In the genomic region with DNA sequence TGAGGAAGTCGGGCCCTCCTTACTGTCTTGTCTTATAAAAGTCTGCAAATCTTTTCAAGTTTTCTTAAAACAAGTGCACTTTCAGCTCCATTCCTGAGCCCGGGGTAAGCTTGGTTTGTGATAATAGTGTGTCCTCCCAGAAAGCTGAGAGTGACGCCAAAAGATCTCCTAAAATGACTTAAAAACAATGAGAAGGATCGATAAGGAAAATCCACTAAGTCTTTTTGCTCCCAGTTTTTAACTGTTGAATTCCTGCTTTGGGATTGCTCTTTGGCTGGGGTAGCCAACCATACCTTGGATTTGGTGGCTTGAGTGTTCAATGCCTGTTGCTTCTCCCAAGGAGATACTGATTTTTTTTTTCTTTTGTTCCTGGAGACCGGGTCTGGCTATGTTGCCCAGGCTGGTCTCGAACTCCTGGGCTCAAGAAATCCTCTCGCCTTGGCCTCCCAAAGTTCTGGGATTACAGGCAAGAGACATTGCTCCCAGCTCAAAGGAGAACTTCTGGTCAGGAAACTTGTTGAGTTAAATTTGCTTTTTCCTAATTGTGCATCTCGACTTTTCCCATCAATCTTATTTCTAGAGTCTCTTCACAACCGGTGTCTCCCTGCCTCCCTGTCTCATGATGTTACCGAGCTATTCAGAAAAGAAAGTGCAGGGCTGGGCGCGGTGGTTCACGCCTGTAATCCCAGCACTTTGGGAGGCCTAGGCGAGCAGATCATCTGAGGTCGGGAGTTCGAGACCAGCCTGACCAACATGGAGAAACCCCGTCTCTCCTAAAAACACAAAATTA, we compare ENCODE assay signal across 8 cellular contexts. TPM values are rescaled to one million over a fixed set of nuclear protein-coding genes. Genes with fewer than 3 reads are reported as not detected.
DNase-seq lines count a peak whose midpoint lies in the region; ATAC-seq and TF ChIP-seq lines count a peak whose summit lies in the region.

No MANE protein-coding gene starts in this region.

- H3K9ac ChIP-seq in NT2/D1 (ENCODE audit: insufficient read length, low read depth) = peak overlapping the region; percentile 92

- DNase-seq in BE2C = no peak
- DNase-seq in NT2/D1 (ENCODE audit: low read depth, low spot score) = no peak
- DNase-seq in dorsolateral prefrontal cortex = no peak
- no peak for DNase-seq in naive B cell
- DNase-seq in anterior cingulate cortex (lab: John Stamatoyannopoulos, UW) = no peak
- DNase-seq in sciatic nerve (ENCODE audit: low spot score) = no peak
- no peak for DNase-seq in HUDEP-2 (lab: John Stamatoyannopoulos, UW; ENCODE audit: unreplicated experiment in 76 of 76)

- peaks cover 0 to 11% of the 10 kb centered on the region in 2 donors for H3K36me3 Mint-ChIP-seq in naive B cell

- H3K9me3 ChIP-seq in BE2C (no peaks in the 10 kb centered on the region), NT2/D1 (ENCODE audit: insufficient read depth, low read length) (no peaks in the 10 kb centered on the region)

- H3K27me3 Mint-ChIP-seq in naive B cell = no peaks in the 10 kb centered on the region

- H3K4me1 ChIP-seq in BE2C (no peaks in the 10 kb centered on the region), NT2/D1 (ENCODE audit: insufficient read depth, insufficient read length) (peaks cover 5% of the 10 kb centered on the region)

- H3K27me3 ChIP-seq in BE2C (peaks cover 6% of the 10 kb centered on the region), NT2/D1 (ENCODE audit: insufficient read depth, insufficient read length) (no peaks in the 10 kb centered on the region), dorsolateral prefrontal cortex (peaks cover 0 to 48% (median 4%) of the 10 kb centered on the region in 45 donors)

- peak overlapping the region; percentile 90 to 97 (median 95) for H3K4me3 Mint-ChIP-seq in naive B cell

- TF ChIP-seq CTCF in BE2C (IDR thresholded peaks at IDR 0.05; ENCODE audit: low read depth, low read length) = no peak
- no peak for TF ChIP-seq CTCF in dorsolateral prefrontal cortex (IDR thresholded peaks at IDR 0.05 in 54 of 56, conservative IDR thresholded peaks at IDR 0.05 in 2 of 56; ENCODE audit: low read depth in 1 of 56, partially characterized antibody in 56 of 56)

- H3K9me3 Mint-ChIP-seq in naive B cell = peaks cover 0 to 1% (median 0%) of the 10 kb centered on the region in 7 donors

- no peak for ATAC-seq in naive B cell (ENCODE audit: low read depth in 2 of 2)
- ATAC-seq in sciatic nerve = no peak
- no peak for ATAC-seq in GM21381 (IDR thresholded peaks at IDR 0.05; ENCODE audit: unreplicated experiment)

- H3K27ac ChIP-seq in dorsolateral prefrontal cortex = peak overlapping the region in 57 of 59 donors; percentile 25 to 99 (median 96)

- intact Hi-C loops in dorsolateral prefrontal cortex (cut with DNase I) (loop anchor here (2.0 to 5.0 kb wide), 3 partner anchors 74 to 171 kb away; no protein-coding TSS in a partner anchor), sciatic nerve (cut with DNase I) (loop anchor here (5.0 to 10.0 kb wide), 2 partner anchors 144 to 178 kb away; no protein-coding TSS in a partner anchor)

- peaks cover 21 to 38% (median 31%) of the 10 kb centered on the region in 3 donors for H3K4me1 Mint-ChIP-seq in naive B cell

- no peaks in the 10 kb centered on the region for H3K36me3 ChIP-seq in BE2C
- H3K36me3 ChIP-seq in NT2/D1 (ENCODE audit: insufficient read depth, insufficient read length, low read length) = peaks cover 38% of the 10 kb centered on the region

- H3K4me3 ChIP-seq in BE2C (ENCODE audit: low read depth, low read length) (peak overlapping the region; percentile 64), NT2/D1 (ENCODE audit: insufficient read length, low read depth) (peak overlapping the region; percentile 91), dorsolateral prefrontal cortex (peak overlapping the region in 57 of 59 donors; percentile 41 to 87 (median 70))

- peak overlapping the region; percentile 95 to 100 (median 98) for H3K27ac Mint-ChIP-seq in naive B cell

RNA-seq across cellular contexts. Expression of gene TGIF1, which starts 3.0 kb away (rescaled TPM):
- polyA plus RNA-seq in BE2C (2012; ENCODE audit: insufficient read depth, insufficient read length, low read depth) = not detected
- total RNA-seq in dorsolateral prefrontal cortex (10 to 100 TPM in 81 of 120 experiments, 1 to 10 TPM in 39; 5.1 to 30.2 (median 12.3) TPM), sciatic nerve (59.3 TPM)
- polyA plus RNA-seq in naive B cell (ENCODE audit: low read depth in 6 of 6) = 100 to 1,000 TPM in 1 of 6 donors, 10 to 100 TPM in 5; 34.1 to 114 (median 46.4) TPM
